ENCODE assay signal across 1 cellular context in the genomic region with DNA sequence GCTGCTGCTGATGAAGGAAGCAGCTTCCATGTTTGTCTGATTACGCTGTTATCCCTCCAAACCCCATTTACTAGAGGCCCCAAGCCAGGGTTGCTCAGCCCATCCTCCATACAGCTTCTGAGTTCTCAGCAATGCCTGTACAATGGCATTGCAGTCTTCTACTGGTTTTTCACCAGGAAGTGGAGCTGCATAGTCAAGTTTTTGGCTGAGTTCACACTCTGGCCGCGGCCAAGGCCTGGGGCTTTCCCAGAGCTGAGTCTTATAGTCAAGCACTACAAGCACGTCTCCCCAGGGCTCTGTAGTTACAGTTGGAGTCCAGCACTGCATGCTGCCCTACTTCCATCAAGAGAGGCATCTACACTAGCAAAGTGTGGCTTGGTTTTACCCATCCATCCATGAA.
TF ChIP-seq lines count a peak whose summit lies in the region.

No MANE protein-coding gene starts in this region.

TF ChIP-seq in HepG2, 621 proteins besides CTCF, POLR2A, EP300 and RAD21 (continued from another document):
- TF ChIP-seq CCDC6 (CRISPR knock-in tag; IDR thresholded peaks at IDR 0.05) (no peak), PRPF4 (IDR thresholded peaks at IDR 0.05; ENCODE audit: low read depth, low read length, poor library complexity, severe bottlenecking) (no peak)
TF ChIP-seq in HepG2: peak in this region for 0.
